Comparison of ENCODE assay signal across 8 cellular contexts in the genomic region with DNA sequence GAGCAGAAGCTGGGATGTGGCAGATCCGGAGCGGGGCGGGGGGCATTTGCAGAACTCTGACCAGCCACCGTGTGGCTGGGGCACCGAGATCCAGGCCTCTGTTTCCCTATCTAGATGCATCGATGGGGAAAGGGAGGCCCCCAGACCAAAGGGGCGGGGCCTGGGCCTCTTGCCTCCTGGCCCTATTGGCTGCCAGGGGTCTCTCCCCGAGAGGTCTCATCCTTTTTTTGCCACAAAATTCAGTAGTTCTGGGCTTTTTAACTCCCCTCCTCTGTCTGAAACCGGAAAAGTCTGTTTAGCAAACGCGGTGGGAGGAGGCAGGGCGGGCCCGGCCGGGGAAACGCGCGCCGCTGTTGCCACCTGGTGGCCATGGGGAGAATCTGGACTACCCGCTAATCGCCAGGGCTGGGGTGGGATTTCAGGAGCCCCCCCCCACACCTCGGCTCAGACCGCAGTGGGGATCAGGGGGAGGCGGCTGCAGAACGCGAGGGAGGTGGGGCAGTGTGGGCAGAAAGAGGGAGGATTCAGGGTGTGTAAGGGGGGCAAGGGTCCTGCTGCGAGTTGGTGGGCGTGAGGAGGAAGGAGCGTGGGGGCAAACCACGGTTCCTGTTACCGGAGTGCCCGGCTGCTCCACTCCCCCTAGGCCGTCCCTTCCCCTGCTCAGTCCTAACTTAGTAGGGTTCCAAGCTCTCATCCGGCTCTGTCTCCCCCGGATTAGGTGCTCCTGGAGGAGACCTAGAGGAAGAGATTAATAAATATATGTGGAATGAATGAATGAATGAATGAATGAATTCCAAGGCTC. TPM values are rescaled to one million over a fixed set of nuclear protein-coding genes. Genes with fewer than 3 reads are reported as not detected.
DNase-seq lines count a peak whose midpoint lies in the region; ATAC-seq and TF ChIP-seq lines count a peak whose summit lies in the region.

No MANE protein-coding gene starts in this region.

- DNase-seq in MV-4-11 (lab: John Stamatoyannopoulos, UW): peak; percentile 71
- DNase-seq in SW 1271 (lab: John Stamatoyannopoulos, UW): peak; percentile 26 to 66
- DNase-seq in activated naive CD8-positive, alpha-beta T cell treated with anti-CD3 and anti-CD28 coated beads, Interleukin-2, amount 50 U/mL, for 16 hours (ENCODE audit: low read depth, low spot score): peak; percentile 65
- peak; percentile 77 to 93 (median 84) for DNase-seq in heart left ventricle
- peak; percentile 56 to 87 for DNase-seq in trophoblast cell

- H3K4ac ChIP-seq in trophoblast cell (ENCODE audit: low read depth, low read length): no peak overlapping the region

- no peaks in the 10 kb centered on the region for H3K79me2 ChIP-seq in trophoblast cell (ENCODE audit: control insufficient read depth, insufficient read depth, low read length, poor library complexity)

- ATAC-seq in heart left ventricle (peak; percentile 80 to 94 (median 91)), HG03045 (IDR thresholded peaks at IDR 0.05; ENCODE audit: unreplicated experiment) (no peak)

- H2AK5ac ChIP-seq in trophoblast cell (ENCODE audit: low read length): no peak overlapping the region

- H4K8ac ChIP-seq in trophoblast cell (ENCODE audit: low read depth, low read length): peak overlapping the region; percentile 91

- TF ChIP-seq CTCF in GM12874 (IDR thresholded peaks at IDR 0.05; ENCODE audit: insufficient read depth, low read depth, low read length): peak; percentile 84
- peak; percentile 91 to 99 (median 94) for TF ChIP-seq CTCF in heart left ventricle (IDR thresholded peaks at IDR 0.05)

- H3K23ac ChIP-seq in trophoblast cell (ENCODE audit: low read length): no peak overlapping the region

- H3K18ac ChIP-seq in trophoblast cell (ENCODE audit: low read length): no peak overlapping the region

- peak overlapping the region; percentile 5 for H2BK120ac ChIP-seq in trophoblast cell (ENCODE audit: insufficient read depth, low read length, poor library complexity)

- H3K14ac ChIP-seq in trophoblast cell (ENCODE audit: low read length): peak overlapping the region; percentile 17

- no peaks in the 10 kb centered on the region for H3K36me3 ChIP-seq in heart left ventricle
- H3K36me3 ChIP-seq in trophoblast cell (ENCODE audit: control insufficient read depth in 1 of 2, insufficient read depth in 2 of 2, low read length in 2 of 2): no peaks in the 10 kb centered on the region
- no peaks in the 10 kb centered on the region for H3K36me3 ChIP-seq in thymus (ENCODE audit: control insufficient read depth, insufficient read depth)

- H3K27ac ChIP-seq in heart left ventricle (peak overlapping the region; percentile 68 to 92 (median 82)), trophoblast cell (ENCODE audit: low read depth, low read length) (no peak overlapping the region), thymus (ENCODE audit: low read depth) (peak overlapping the region; percentile 21)

- H3K79me1 ChIP-seq in trophoblast cell (ENCODE audit: low read length): peaks cover 3% of the 10 kb centered on the region

- no peak for TF ChIP-seq POLR2A in heart left ventricle (IDR thresholded peaks at IDR 0.05)

- H2AFZ ChIP-seq in trophoblast cell (ENCODE audit: insufficient read depth, low read length, poor library complexity): peak overlapping the region; percentile 91

- intact Hi-C loops in heart left ventricle (cut with DNase I): loop anchor here (1.0 to 10.0 kb wide), 6 partner anchors 51 to 124 kb away; a partner anchor contains a TSS

- peak overlapping the region; percentile 55 for H3K4me2 ChIP-seq in trophoblast cell (ENCODE audit: low read length)

- H3K9me3 ChIP-seq in heart left ventricle: no peaks in the 10 kb centered on the region
- no peaks in the 10 kb centered on the region for H3K9me3 ChIP-seq in trophoblast cell (ENCODE audit: insufficient read depth, low read depth, low read length)
- no peaks in the 10 kb centered on the region for H3K9me3 ChIP-seq in thymus (ENCODE audit: control insufficient read depth)

- H3K4me3 ChIP-seq in heart left ventricle (peak overlapping the region in 9 of 12 donors; percentile 10 to 45 (median 29)), trophoblast cell (ENCODE audit: low read depth, low read length) (no peak overlapping the region), thymus (ENCODE audit: low read length) (peak overlapping the region; percentile 1)

- H4K91ac ChIP-seq in trophoblast cell (ENCODE audit: low read depth, low read length): peak overlapping the region; percentile 45

- H3K27me3 ChIP-seq in heart left ventricle (peaks cover 0 to under 1% (median 0%) of the 10 kb centered on the region in 9 donors), trophoblast cell (ENCODE audit: insufficient read depth, low read length) (no peaks in the 10 kb centered on the region), thymus (ENCODE audit: control insufficient read depth, insufficient read depth) (no peaks in the 10 kb centered on the region)

- no peak overlapping the region for H2BK12ac ChIP-seq in trophoblast cell (ENCODE audit: low read length)

- H4K12ac ChIP-seq in trophoblast cell (ENCODE audit: low read depth, low read length): peak overlapping the region; percentile 58

- H3K4me1 ChIP-seq in heart left ventricle (peaks cover 0 to 16% (median 10%) of the 10 kb centered on the region in 12 donors), trophoblast cell (ENCODE audit: control insufficient read depth in 1 of 2, insufficient read depth in 2 of 2, low read length in 2 of 2) (peaks cover 0 to 3% of the 10 kb centered on the region in 2 experiments), thymus (ENCODE audit: control insufficient read depth, insufficient read depth, low read length) (peaks cover 4% of the 10 kb centered on the region)

- 3 to 4% (median 3%) methylated on average over 19 to 34 of the region's 34 CpGs for WGBS in heart left ventricle, 4 donors
- WGBS in trophoblast cell (ENCODE audit: extremely low coverage, insufficient coverage, insufficient read length): no CpG with 5 or more reads among the region's 34 CpGs
- 7% methylated on average over 34 of the region's 34 CpGs for WGBS in thymus

- no peak overlapping the region for H2BK5ac ChIP-seq in trophoblast cell (ENCODE audit: low read depth, low read length, poor library complexity)

- H3K9ac ChIP-seq in trophoblast cell (ENCODE audit: low read length): no peak overlapping the region

RNA-seq across cellular contexts. Expression of a gene that starts 28.3 kb away (rescaled TPM):
- 1 to 10 TPM in 2 of 9 donors, under 1 TPM in 5, not detected in 2; 0.40 to 8.1 (median 0.66) TPM for total RNA-seq in heart left ventricle
- under 1 TPM; 0.19 to 0.35 TPM for polyA plus RNA-seq in heart left ventricle
- polyA plus RNA-seq in trophoblast cell (2013): not detected in 2 replicates
- 3.7 TPM for polyA plus RNA-seq in thymus

RNA-seq across cellular contexts. Expression of a gene that starts 39.2 kb away (rescaled TPM):
- total RNA-seq in heart left ventricle: 1 to 10 TPM; 2.8 to 9.8 (median 5.2) TPM
- polyA plus RNA-seq in heart left ventricle (1 to 10 TPM; 1.5 to 2.9 TPM), thymus (8.9 TPM)
- 2.3 TPM in 2 replicates for polyA plus RNA-seq in trophoblast cell (2013)

RNA-seq across cellular contexts. Expression of a gene that starts 50.4 kb away (rescaled TPM):
- total RNA-seq in heart left ventricle: 10 to 100 TPM in 4 of 9 donors, 1 to 10 TPM in 5; 5.8 to 35.5 (median 9.9) TPM
- 10 to 100 TPM; 14.9 to 26.1 TPM for polyA plus RNA-seq in heart left ventricle
- 1.5 TPM in 2 replicates for polyA plus RNA-seq in trophoblast cell (2013)
- polyA plus RNA-seq in thymus: 172 TPM
